In genomic region chr22:45516923-45517675, GRCh38 we compare ENCODE assay signal across 12 cellular contexts. TPM values are rescaled to one million over a fixed set of nuclear protein-coding genes. Genes with fewer than 3 reads are reported as not detected.
A peak's percentile ranks its signal among the peaks of the same experiment; 100 is the strongest.
DNase-seq lines count a peak whose midpoint lies in the region; ATAC-seq and TF ChIP-seq lines count a peak whose summit lies in the region.
"Had no signal": no experiment of that assay in that cellular context is flagged by ENCODE, and none has a peak within 500 bp of the region (broad histone marks: within the 10 kb centered on the region; RNA-seq: fewer than 3 reads in every experiment).

No MANE protein-coding gene starts in this region.

- H3K27me3 Mint-ChIP-seq in HFFc6 (ENCODE audit: insufficient read depth), result peaks cover under 1% of the 10 kb centered on the region; the same call in 1 of the 2 replicates

- H3K36me3 ChIP-seq in brain microvascular endothelial cell (replicated peaks), result no peaks in the 10 kb centered on the region
- no peaks in the 10 kb centered on the region for H3K36me3 ChIP-seq in upper lobe of left lung
- no peaks in the 10 kb centered on the region for H3K36me3 ChIP-seq in transverse colon

- H3K27me3 ChIP-seq in brain microvascular endothelial cell (replicated peaks) (no peaks in the 10 kb centered on the region), layer of hippocampus (ENCODE audit: control insufficient read depth, insufficient read depth, low read length) (no peaks in the 10 kb centered on the region), upper lobe of left lung (no peaks in the 10 kb centered on the region), transverse colon (no peaks in the 10 kb centered on the region)

- peaks cover 0 to 13% (median 6%) of the 10 kb centered on the region in 4 donors for H3K4me1 ChIP-seq in upper lobe of left lung
- H3K4me1 ChIP-seq in transverse colon, result peaks cover 0 to 22% (median 0%) of the 10 kb centered on the region in 4 donors

- peak; percentile 57 for DNase-seq in HFFc6
- peak; percentile 65 for DNase-seq in brain microvascular endothelial cell
- no peak for DNase-seq in upper lobe of left lung
- no peak for DNase-seq in activated T-cell treated with anti-CD3 and anti-CD28 coated beads for 4 hours
- no peak for DNase-seq in transverse colon
- DNase-seq in mucosa of gallbladder (ENCODE audit: low spot score), result no peak
- DNase-seq: erythroblast, kidney, RPMI8226 had no signal

- peak; percentile 11 to 73 for ATAC-seq in upper lobe of left lung (ENCODE audit: low FRiP score in 2 of 2)

- in situ Hi-C loops in brain microvascular endothelial cell (cut with HindIII; ENCODE audit: low pct_ligation_motif_present, low sequenced_read_pairs), result no loop called here
- in situ Hi-C loops in transverse colon (cut with MboI; ENCODE audit: low pct_ligation_motif_present in 1 of 4, low pct_unique_long_range_greater_than_20kb in 1 of 4, low sequenced_read_pairs in 3 of 4), result no loop called here

- TF ChIP-seq POLR2A in upper lobe of left lung (IDR thresholded peaks at IDR 0.05) (no peak), transverse colon (IDR thresholded peaks at IDR 0.05) (no peak)

- no peaks in the 10 kb centered on the region for H3K9me3 ChIP-seq in upper lobe of left lung
- no peaks in the 10 kb centered on the region for H3K9me3 ChIP-seq in transverse colon

- intact Hi-C loops in transverse colon (cut with DNase I; ENCODE audit: low total_unique reads), result no loop called here

- peaks cover 21% of the 10 kb centered on the region; the same call in 1 of the 2 replicates for H3K36me3 Mint-ChIP-seq in HFFc6 (ENCODE audit: low read depth)

- no peak overlapping the region for H3K4me3 ChIP-seq in brain microvascular endothelial cell (ENCODE audit: low read depth, low read length)
- H3K4me3 ChIP-seq in upper lobe of left lung, result no peak overlapping the region
- no peak overlapping the region for H3K4me3 ChIP-seq in transverse colon

- H3K27ac Mint-ChIP-seq in HFFc6, result peak overlapping the region; percentile 49
- H3K27ac Mint-ChIP-seq: IgD-negative memory B cell had no signal

- 50 to 57% methylated on average over 6 to 17 of the region's 18 CpGs for WGBS in upper lobe of left lung, 2 donors
- 40 to 66% methylated on average over 1 to 18 of the region's 18 CpGs for WGBS in transverse colon (ENCODE audit: low coverage in 1 of 2), 2 donors

- H3K9me3 Mint-ChIP-seq in HFFc6, result no peaks in the 10 kb centered on the region
- H3K9me3 Mint-ChIP-seq: IgD-negative memory B cell had no signal

- H3K4me3 Mint-ChIP-seq in HFFc6, result 0 out of 2 replicates have a peak overlapping the region, but pooled peaks have one; percentile 15
- H3K4me3 Mint-ChIP-seq: IgD-negative memory B cell had no signal

- peaks cover 55% of the 10 kb centered on the region for H3K4me1 Mint-ChIP-seq in HFFc6 (ENCODE audit: low read depth)
- H3K4me1 Mint-ChIP-seq: IgD-negative memory B cell had no signal

- no peak for TF ChIP-seq EP300 in upper lobe of left lung (IDR thresholded peaks at IDR 0.05)
- no peak for TF ChIP-seq EP300 in transverse colon (IDR thresholded peaks at IDR 0.05; ENCODE audit: low read depth)

- TF ChIP-seq CTCF in HFFc6 (IDR thresholded peaks at IDR 0.05) (no peak), brain microvascular endothelial cell (IDR thresholded peaks at IDR 0.05; ENCODE audit: low read depth, low read length, missing control alignments) (no peak), upper lobe of left lung (IDR thresholded peaks at IDR 0.05) (no peak), transverse colon (IDR thresholded peaks at IDR 0.05) (no peak)

- H3K27ac ChIP-seq in brain microvascular endothelial cell (peak overlapping the region; percentile 26), layer of hippocampus (ENCODE audit: low read depth, low read length) (peak overlapping the region; percentile 35), upper lobe of left lung (peak overlapping the region; percentile 39 to 79 (median 62)), transverse colon (peak overlapping the region in 2 of 4 donors; percentile 25 to 68)
- H3K27ac ChIP-seq: VCaP had no signal

RNA-seq across cellular contexts. Expression of gene FBLN1, which starts 14.4 kb away (rescaled TPM):
- total RNA-seq in HFFc6 (2021; fragmentation: NEBNext Ultra II Directional; extraction: Animal tissue kit (Norgen Biotek cat#: 25700)), result 100 to 1,000 TPM; 199 to 346 (median 326) TPM
- total RNA-seq in upper lobe of left lung, result 100 to 1,000 TPM in 4 of 6 donors, 10 to 100 TPM in 2; 63.9 to 523 (median 207) TPM
- total RNA-seq in transverse colon, result 10 to 100 TPM; 48.6 to 92.1 (median 68.9) TPM
- 427 TPM for total RNA-seq in mucosa of gallbladder

Comparison
In these comparisons a context has a peak if more than half of its experiments do, and no peak if none do; other contexts are left out.
1. DNase-seq: peak in HFFc6 (single experiment) and brain microvascular endothelial cell (single experiment); none in upper lobe of left lung (0 of 2), activated T-cell treated with anti-CD3 and anti-CD28 coated beads for 4 hours (single experiment), transverse colon (single experiment) and mucosa of gallbladder (single experiment).